Comparison of ENCODE assay signal across 8 cellular contexts in genomic region chr11:11155962-11156815, GRCh38.
DNase-seq lines count a peak whose midpoint lies in the region; ATAC-seq, FAIRE-seq and TF ChIP-seq lines count a peak whose summit lies in the region.

No MANE protein-coding gene starts in this region.

- H4K8ac ChIP-seq in H1 (ENCODE audit: extremely low read depth, insufficient read depth, low read length) = no peak overlapping the region

- peak overlapping the region; percentile 49; the same call in 1 of the 2 replicates for H2BK15ac ChIP-seq in H1 (ENCODE audit: low read length)

- no peak overlapping the region for H3K56ac ChIP-seq in H1 (replicated peaks; ENCODE audit: insufficient read length, low read depth, low read length)

- H2AFZ ChIP-seq in H1 (ENCODE audit: low read length) = peak overlapping the region; percentile 43; the same call in 1 of the 2 replicates

- no peak for TF ChIP-seq EP300 in H1 (IDR thresholded peaks at IDR 0.05; ENCODE audit: borderline replicate concordance in 1 of 2, low read depth in 2 of 2, low read length in 2 of 2)

- H4K20me1 ChIP-seq in H1 (replicated peaks in 1 of 2; ENCODE audit: control insufficient read depth in 1 of 2, insufficient read depth in 2 of 2, low read length in 2 of 2) = no peaks in the 10 kb centered on the region

- WGBS in H1 (ENCODE audit: extremely low coverage in 1 of 2, insufficient coverage in 1 of 2, insufficient read length in 1 of 2, insufficient replicate concordance in 2 of 2, low coverage in 1 of 2, low lambda C conversion rate in 2 of 2, missing lambda C conversion rate in 1 of 2), 2 experiments = 72% methylated on average over 31 of the region's 33 CpGs; no CpG with 5 or more reads in 1 of the 2 experiments

- peaks cover 0 to 2% (median 0%) of the 10 kb centered on the region in 4 experiments; a peak in 2 of 7 replicates for H3K4me1 ChIP-seq in H1 (replicated peaks in 1 of 4; ENCODE audit: control insufficient read depth in 3 of 4, insufficient read depth in 4 of 4, low read length in 3 of 4)

- H3K27ac ChIP-seq in 22Rv1 (no peak overlapping the region), H1 (ENCODE audit: low read depth, low read length) (no peak overlapping the region)

- H3K4ac ChIP-seq in H1 (replicated peaks; ENCODE audit: insufficient read length, low read depth, low read length) = no peak overlapping the region

- no peaks in the 10 kb centered on the region for H3K36me3 ChIP-seq in H1 (ENCODE audit: control insufficient read depth in 2 of 4, insufficient read depth in 4 of 4, low read length in 3 of 4)

- DNase-seq in GM19240 (ENCODE audit: insufficient read length, low spot score) (peak; percentile 23), H1 (ENCODE audit: low read depth in 1 of 2, low spot score in 2 of 2) (peak; percentile 31 to 95), NOMO-1 treated with dmso at 0.1 percent for 144 hours (lab: John Stamatoyannopoulos, UW; ENCODE audit: unreplicated experiment) (no peak), MV-4-11 (lab: John Stamatoyannopoulos, UW) (no peak)
- peak; percentile 36 for DNase-seq in activated CD4-positive, alpha-beta T cell treated with anti-CD3 and anti-CD28 coated beads for 1 hour
- peak; percentile 61 for DNase-seq in stimulated activated CD4-positive, alpha-beta T cell treated with anti-CD3 and anti-CD28 coated beads, Interleukin-1b, Interleukin-23, amount 100 ng/mL, for 48 hours

- TF ChIP-seq RAD21 in H1 (IDR thresholded peaks at IDR 0.05 in 1 of 2, conservative IDR thresholded peaks at IDR 0.05 in 1 of 2; ENCODE audit: low read depth in 2 of 2, low read length in 2 of 2) = peak; percentile 67 to 79

- no peaks in the 10 kb centered on the region for H3K27me3 ChIP-seq in H1 (replicated peaks in 1 of 4; ENCODE audit: control insufficient read depth in 3 of 4, extremely low read depth in 1 of 4, insufficient read depth in 3 of 4, low read length in 3 of 4)

- TF ChIP-seq CTCF in 22Rv1 (IDR thresholded peaks at IDR 0.05) = peak; percentile 72
- TF ChIP-seq CTCF in H1 (IDR thresholded peaks at IDR 0.05; ENCODE audit: control extremely low read depth in 1 of 3, insufficient read depth in 1 of 3, low read depth in 1 of 3, low read length in 3 of 3) = peak; percentile 90 to 96 (median 96)

- no peak overlapping the region for H3K18ac ChIP-seq in H1 (ENCODE audit: extremely low read depth, low read length)

- H2AK5ac ChIP-seq in H1 (ENCODE audit: low read depth, low read length) = no peak overlapping the region

- no peak overlapping the region for H3K4me3 ChIP-seq in H1 (ENCODE audit: extremely low read depth in 1 of 4, insufficient read depth in 2 of 4, low read depth in 3 of 4, low read length in 4 of 4)

- no peak overlapping the region for H2BK120ac ChIP-seq in H1 (replicated peaks; ENCODE audit: low read depth, low read length)

- H3K14ac ChIP-seq in H1 (ENCODE audit: insufficient read length) = no peak overlapping the region

- ATAC-seq in HG02678 (IDR thresholded peaks at IDR 0.05; ENCODE audit: unreplicated experiment) = no peak

- CTCF ChIA-PET in H1 (lab: Charles Lee; ENCODE audit: partially characterized antibody) = interaction anchor here (0.5 to 6.9 kb wide), 63 partner anchors 8 to 719 kb away, joined by 3 to 68 read pairs (median 4); no protein-coding TSS in a partner anchor

- no peaks in the 10 kb centered on the region for H3K79me2 ChIP-seq in H1 (ENCODE audit: control insufficient read depth in 1 of 2, insufficient read depth in 2 of 2, low read length in 2 of 2)

- no peak overlapping the region for H4K91ac ChIP-seq in H1 (replicated peaks; ENCODE audit: insufficient read length, low read length)

- no peak overlapping the region for H2BK12ac ChIP-seq in H1 (ENCODE audit: low read depth, low read length)

- FAIRE-seq in H1 (lab: Jason Lieb, UNC) = no peak

- H3K23me2 ChIP-seq in H1 (ENCODE audit: low read depth, low read length) = no peaks in the 10 kb centered on the region; the same call in 1 of the 2 replicates

- no peak overlapping the region for H4K5ac ChIP-seq in H1 (ENCODE audit: insufficient read length, low read depth, low read length)

- no peak for TF ChIP-seq POLR2A in H1 (IDR thresholded peaks at IDR 0.05; ENCODE audit: control extremely low read depth in 1 of 2, low read depth in 2 of 2, low read length in 2 of 2)

- no peak overlapping the region for H3K9ac ChIP-seq in H1 (replicated peaks in 1 of 4; ENCODE audit: extremely low read depth in 1 of 4, low read depth in 3 of 4, low read length in 3 of 4)

- H3K23ac ChIP-seq in H1 (ENCODE audit: insufficient read length) = no peak overlapping the region

- H2BK5ac ChIP-seq in H1 (ENCODE audit: low read depth, low read length) = no peak overlapping the region

- H2BK20ac ChIP-seq in H1 (ENCODE audit: low read length) = no peak overlapping the region; the same call in 1 of the 2 replicates

- no peaks in the 10 kb centered on the region for H3K9me3 ChIP-seq in H1 (ENCODE audit: insufficient read depth in 2 of 2, low read depth in 1 of 2, low read length in 1 of 2)

- no peaks in the 10 kb centered on the region for H3K79me1 ChIP-seq in H1 (ENCODE audit: low read depth, low read length)

- H3K4me2 ChIP-seq in H1 (ENCODE audit: insufficient read depth in 1 of 2, low read depth in 2 of 2, low read length in 2 of 2) = no peak overlapping the region

- POLR2A ChIA-PET in H1 (lab: Charles Lee; ENCODE audit: partially characterized antibody) = no interaction called here

TF ChIP-seq in H1, 55 proteins besides CTCF, POLR2A, EP300 and RAD21:
- TF ChIP-seq CREB1 (IDR thresholded peaks at IDR 0.05) = 0 out of 2 replicates have a peak, but pooled peaks have one; percentile 12
- TF ChIP-seq POLR2AphosphoS5 (IDR thresholded peaks at IDR 0.05; ENCODE audit: low read depth, low read length) = no peak
- no peak for TF ChIP-seq NANOG (IDR thresholded peaks at IDR 0.05; ENCODE audit: insufficient read depth, low read depth, low read length, poor library complexity, severe bottlenecking)
- TF ChIP-seq SP4 (IDR thresholded peaks at IDR 0.05; ENCODE audit: low read length) = no peak
- no peak for TF ChIP-seq CBX5 (IDR thresholded peaks at IDR 0.05; ENCODE audit: low read depth, low read length)
- no peak for TF ChIP-seq JUN (IDR thresholded peaks at IDR 0.05; ENCODE audit: low read depth, low read length)
TF ChIP-seq in H1: peak in this region for 1.

Comparison
In these comparisons a context has a peak if more than half of its experiments do, and no peak if none do; other contexts are left out.
1. DNase-seq: peak in GM19240 (single experiment), activated CD4-positive, alpha-beta T cell treated with anti-CD3 and anti-CD28 coated beads for 1 hour (single experiment), H1 (2 of 2) and stimulated activated CD4-positive, alpha-beta T cell treated with anti-CD3 and anti-CD28 coated beads, Interleukin-1b, Interleukin-23, amount 100 ng/mL, for 48 hours (single experiment); none in NOMO-1 treated with dmso at 0.1 percent for 144 hours (single experiment) and MV-4-11 (single experiment).